ENCODE assay signal across 32 cellular contexts in the genomic region with DNA sequence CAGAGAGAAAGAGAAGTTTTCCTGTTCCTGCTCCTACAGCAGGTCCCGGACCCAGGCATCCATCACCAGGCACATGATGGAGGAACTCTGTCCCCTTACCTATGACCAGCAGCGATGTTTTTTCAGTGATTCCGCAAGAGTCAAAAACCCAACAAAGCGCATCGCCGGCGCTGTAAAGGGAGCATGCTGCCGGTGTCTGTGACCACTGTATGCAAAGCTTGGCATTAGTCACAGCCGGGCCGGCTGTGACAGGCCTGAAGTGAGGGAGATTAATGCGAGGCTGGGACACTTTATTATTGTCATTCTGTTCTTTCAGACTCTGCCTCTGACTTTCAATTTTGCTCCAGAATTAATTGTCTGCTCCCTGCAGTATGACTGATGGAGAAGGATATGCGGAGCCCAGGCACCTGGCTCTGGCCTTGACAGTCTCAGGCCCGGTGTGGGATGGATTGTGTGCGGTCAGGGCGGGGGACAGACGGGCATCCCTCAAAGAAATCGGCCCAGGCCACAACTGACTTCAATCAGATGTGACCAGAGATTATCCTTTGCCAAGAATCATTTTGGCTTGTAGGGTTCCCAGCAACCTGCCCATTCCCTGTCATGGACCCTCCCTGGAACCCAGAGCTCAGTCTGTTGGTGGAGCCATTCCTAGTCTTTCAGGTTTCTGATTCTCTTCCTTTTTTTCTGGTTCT.
"Had no signal": no experiment of that assay in that cellular context is flagged by ENCODE, and none has a peak within 500 bp of the region (broad histone marks: within the 10 kb centered on the region; RNA-seq: fewer than 3 reads in every experiment).

No MANE protein-coding gene starts in this region.

- H3K4me3 Mint-ChIP-seq: activated naive CD8-positive, alpha-beta T cell; immature natural killer cell; natural killer cell treated with Interleukin-12 subunit alpha and Interleukin-12 subunit beta and Interleukin-15 and Interleukin-18, amount 100 ng/mL, for 72 hours; T-helper 2 cell treated with Interferon-gamma antibody and Interleukin-4, amounts not matched to agents 5 μg/mL and 100 μg/mL, for 36 hours had no signal

- ATAC-seq: esophagus mucosa; foreskin keratinocyte; heart left ventricle; left lung; lower lobe of right lung; mucosa of descending colon; natural killer cell treated with Interleukin-12 subunit alpha and Interleukin-12 subunit beta and Interleukin-15 and Interleukin-18, amount 100 ng/mL, for 72 hours; right cardiac atrium had no signal

- H3K4me1 ChIP-seq: foreskin keratinocyte, left lung, lower lobe of right lung, parathyroid adenoma, spleen, transverse colon had no signal

- H3K4me3 ChIP-seq: coronary artery, dorsolateral prefrontal cortex, heart left ventricle, left lung, lower lobe of right lung, mucosa of descending colon, spleen, testis, transverse colon had no signal

- H3K27ac Mint-ChIP-seq: activated naive CD8-positive, alpha-beta T cell; immature natural killer cell; natural killer cell treated with Interleukin-12 subunit alpha and Interleukin-12 subunit beta and Interleukin-15 and Interleukin-18, amount 100 ng/mL, for 72 hours; T-helper 2 cell treated with Interferon-gamma antibody and Interleukin-4, amounts not matched to agents 5 μg/mL and 100 μg/mL, for 36 hours had no signal

- H3K27me3 ChIP-seq: foreskin keratinocyte, heart left ventricle, left lung, spleen, testis, transverse colon had no signal

- DNase-seq: activated CD4-positive, alpha-beta T cell treated with anti-CD3 and anti-CD28 coated beads for 4 hours; activated CD4-positive, alpha-beta T cell treated with anti-CD3 and anti-CD28 coated beads, Interleukin-2, amount 50 U/mL, for 4 hours; activated CD4-positive, CD25-positive, alpha-beta regulatory T cell; activated effector memory CD4-positive, alpha-beta T cell treated with Interleukin-2 at 50 U/mL for 16 hours; activated naive CD4-positive, alpha-beta T cell treated with Interleukin-2 at 50 U/mL for 16 hours; activated T-cell treated with anti-CD3 and anti-CD28 coated beads for 4 hours; anterior cingulate cortex; dorsolateral prefrontal cortex; foreskin keratinocyte; heart left ventricle; hypothalamus; immature natural killer cell; kidney; left lung; lower lobe of right lung; mesenchymal stem cell; mucosa of descending colon; nucleus accumbens; right cardiac atrium; spleen; stimulated activated CD4-positive, alpha-beta T cell treated with anti-CD3 and anti-CD28 coated beads, Interleukin-2, amount 100 ng/mL, for 48 hours; stimulated activated naive CD4-positive, alpha-beta T cell treated with Interleukin-2 at 50 U/mL for 16 hours; T-helper 1 cell; testis; transverse colon had no signal

- H3K27ac ChIP-seq: coronary artery, dorsolateral prefrontal cortex, foreskin keratinocyte, heart left ventricle, left lung, lower lobe of right lung, parathyroid adenoma, spleen, testis, transverse colon had no signal

- H3K4me1 Mint-ChIP-seq: immature natural killer cell had no signal

- H3K36me3 Mint-ChIP-seq: activated naive CD8-positive, alpha-beta T cell; brain; immature natural killer cell; natural killer cell treated with Interleukin-12 subunit alpha and Interleukin-12 subunit beta and Interleukin-15 and Interleukin-18, amount 100 ng/mL, for 72 hours had no signal

- H3K9me3 ChIP-seq: heart left ventricle, left lung, lower lobe of right lung, mucosa of descending colon, testis, transverse colon had no signal

- H3K9me3 Mint-ChIP-seq: immature natural killer cell; natural killer cell treated with Interleukin-12 subunit alpha and Interleukin-12 subunit beta and Interleukin-15 and Interleukin-18, amount 100 ng/mL, for 72 hours had no signal

- H3K36me3 ChIP-seq: heart left ventricle, left lung, lower lobe of right lung, spleen, transverse colon had no signal

- H3K9ac ChIP-seq: parathyroid adenoma had no signal
